19 cellular contexts compared by ENCODE assay signal in the genomic region with DNA sequence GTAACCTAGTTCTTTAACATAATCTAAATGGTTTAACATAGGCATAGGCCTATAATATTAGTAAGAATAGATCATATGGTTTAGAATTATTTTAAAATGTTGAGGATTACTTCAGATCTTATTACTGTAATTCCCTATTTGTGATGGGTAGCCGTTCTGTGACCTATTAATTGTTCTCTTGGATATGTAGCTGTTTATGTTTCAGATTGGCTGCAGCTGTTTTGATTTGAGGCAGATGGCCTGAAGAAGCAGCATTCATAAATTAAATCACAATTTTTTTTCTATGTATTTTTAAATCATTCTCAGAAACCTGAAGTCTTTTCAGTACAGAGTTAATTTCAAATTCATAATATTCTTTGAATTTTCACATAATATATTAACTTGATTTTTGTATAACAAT.
"Had no signal": no experiment of that assay in that cellular context is flagged by ENCODE, and none has a peak within 500 bp of the region (broad histone marks: within the 10 kb centered on the region; RNA-seq: fewer than 3 reads in every experiment).

No MANE protein-coding gene starts in this region.

- H3K36me3 ChIP-seq: right lobe of liver, tibial nerve, upper lobe of right lung, vagina had no signal

- ATAC-seq: effector memory CD8-positive, alpha-beta T cell; left lobe of liver; naive thymus-derived CD4-positive, alpha-beta T cell; psoas muscle; right lobe of liver; stimulated activated naive B cell treated with anti-CD40 and anti-IgM and Interleukin-4, amounts not matched to agents 10 μg/mL and 1 μg/mL and 100 μg/mL, for 72 hours; stimulated activated naive CD8-positive, alpha-beta T cell treated with anti-CD3 and anti-CD28 coated beads, Interleukin-15, amount 100 ng/mL, for 72 hours; upper lobe of right lung had no signal

- DNase-seq: effector memory CD8-positive, alpha-beta T cell; foreskin melanocyte; head of caudate nucleus; mammary epithelial cell; naive thymus-derived CD4-positive, alpha-beta T cell; nephron progenitor cell; psoas muscle; retina; right lobe of liver; stimulated activated CD4-positive, alpha-beta T cell treated with anti-CD3 and anti-CD28 coated beads, Interleukin-2, amount 100 ng/mL, for 24 hours; stimulated activated CD4-positive, alpha-beta T cell treated with anti-CD3 and anti-CD28 coated beads, Interleukin-4, amount 100 ng/mL, for 4 hours; stimulated activated naive B cell treated with anti-CD40 and anti-IgM and Interleukin-4, amounts not matched to agents 10 μg/mL and 1 μg/mL and 100 μg/mL, for 72 hours; stimulated activated naive CD8-positive, alpha-beta T cell treated with anti-CD3 and anti-CD28 coated beads, Interleukin-15, amount 100 ng/mL, for 72 hours; testis; upper lobe of right lung had no signal

- H3K4me2 ChIP-seq: hepatocyte had no signal

- H3K4me3 ChIP-seq: hepatocyte, psoas muscle, right lobe of liver, testis, tibial nerve, upper lobe of right lung, vagina had no signal

- H3K27me3 ChIP-seq: hepatocyte, right lobe of liver, testis, tibial nerve, upper lobe of right lung, vagina had no signal

- H3K9me3 ChIP-seq: psoas muscle, right lobe of liver, testis, tibial nerve, upper lobe of right lung, vagina had no signal

- H3K27ac ChIP-seq: hepatocyte, psoas muscle, right lobe of liver, testis, tibial nerve, upper lobe of right lung, vagina had no signal

- H3K4me1 ChIP-seq: psoas muscle, right lobe of liver, testis, tibial nerve, vagina had no signal

- H2AFZ ChIP-seq: hepatocyte had no signal
